In the genomic region with DNA sequence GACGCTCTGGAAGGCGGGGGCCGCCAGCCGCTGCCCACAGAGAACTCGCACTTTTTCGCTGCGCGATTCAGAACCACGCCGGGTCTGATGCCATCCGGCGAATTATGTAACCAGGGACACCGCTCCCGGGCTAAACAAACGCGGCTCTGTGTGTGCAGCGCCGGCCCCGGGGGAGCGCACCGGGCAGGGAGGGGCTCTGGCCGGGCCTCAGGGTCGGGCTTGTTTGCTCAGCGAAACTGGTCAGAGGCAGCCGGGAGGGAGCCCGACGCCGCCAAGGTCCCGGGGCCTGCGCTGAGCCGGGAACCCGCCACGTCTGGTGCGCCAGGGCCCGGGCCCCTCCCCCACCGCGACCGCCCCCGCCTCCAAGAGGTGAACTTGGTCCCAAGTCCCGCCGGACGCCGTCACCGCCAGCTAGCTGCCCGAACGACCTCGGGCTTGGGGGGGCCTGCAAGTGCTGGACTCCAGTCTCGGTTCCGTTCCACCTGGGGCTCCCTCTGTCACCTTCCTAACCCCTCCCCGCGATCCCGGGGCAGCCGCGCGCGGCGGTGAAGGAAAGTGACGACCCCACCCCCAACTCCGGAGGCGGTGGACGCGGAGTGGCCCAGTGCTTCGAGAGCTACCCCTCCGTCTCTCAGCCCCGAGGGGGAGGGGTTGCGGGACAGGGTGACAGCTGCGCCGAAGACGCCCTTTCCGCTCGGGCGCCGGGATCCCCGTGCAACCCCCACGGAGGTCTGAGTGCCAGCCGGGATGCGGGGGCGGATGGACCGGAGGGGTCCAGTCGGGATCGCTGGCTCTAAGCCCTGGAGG, we compare ENCODE assay signal across 1 cellular context.
TF ChIP-seq lines count a peak whose summit lies in the region.

No MANE protein-coding gene starts in this region.

TF ChIP-seq in HepG2, 621 proteins besides CTCF, POLR2A, EP300 and RAD21 (continued from another document and continues in another):
- TF ChIP-seq ZNF318 (CRISPR knock-in tag; IDR thresholded peaks at IDR 0.05) (no peak), RORA (CRISPR knock-in tag; IDR thresholded peaks at IDR 0.05) (no peak), NFKBIZ (CRISPR knock-in tag; IDR thresholded peaks at IDR 0.05) (no peak), ZBTB1 (CRISPR knock-in tag; IDR thresholded peaks at IDR 0.05; ENCODE audit: borderline replicate concordance) (no peak), TARDBP (CRISPR knock-in tag; IDR thresholded peaks at IDR 0.05) (peak; percentile 73), ZMYM4 (CRISPR knock-in tag; IDR thresholded peaks at IDR 0.05) (peak; percentile 71), ZNF773 (CRISPR knock-in tag; IDR thresholded peaks at IDR 0.05; ENCODE audit: borderline replicate concordance) (0 out of 2 replicates have a peak, but pooled peaks have one; percentile 24), STAG1 (CRISPR knock-in tag; IDR thresholded peaks at IDR 0.05) (no peak), ZNF577 (CRISPR knock-in tag; IDR thresholded peaks at IDR 0.05; ENCODE audit: borderline replicate concordance, low read depth) (no peak), CREB1 (IDR thresholded peaks at IDR 0.05) (0 out of 2 replicates have a peak, but pooled peaks have one; percentile 10), CREB1 (CRISPR knock-in tag; IDR thresholded peaks at IDR 0.05) (no peak), GLMP (CRISPR knock-in tag; IDR thresholded peaks at IDR 0.05; ENCODE audit: borderline replicate concordance) (no peak), TBX3 (IDR thresholded peaks at IDR 0.05; ENCODE audit: borderline replicate concordance) (peak; percentile 28; the same call in 1 of the 2 replicates), FOXK1 (CRISPR knock-in tag; IDR thresholded peaks at IDR 0.05; ENCODE audit: borderline replicate concordance, low read depth) (peak; percentile 82), SP5 (CRISPR knock-in tag; IDR thresholded peaks at IDR 0.05; ENCODE audit: borderline replicate concordance, low read depth) (peak; percentile 87), JDP2 (CRISPR knock-in tag; IDR thresholded peaks at IDR 0.05; ENCODE audit: borderline replicate concordance) (no peak), ZBTB7B (CRISPR knock-in tag; IDR thresholded peaks at IDR 0.05) (peak; percentile 87), NFRKB (IDR thresholded peaks at IDR 0.05) (no peak), RFX3 (CRISPR knock-in tag; IDR thresholded peaks at IDR 0.05) (no peak), ATF1 (CRISPR knock-in tag; IDR thresholded peaks at IDR 0.05) (no peak), SRF (IDR thresholded peaks at IDR 0.05; ENCODE audit: low read depth, low read length) (no peak), AGO1 (IDR thresholded peaks at IDR 0.05; ENCODE audit: low read depth, low read length, poor library complexity, severe bottlenecking) (no peak), ZNF136 (CRISPR knock-in tag; IDR thresholded peaks at IDR 0.05; ENCODE audit: low read depth) (no peak), HOXA7 (CRISPR knock-in tag; IDR thresholded peaks at IDR 0.05) (no peak), MAF1 (CRISPR knock-in tag; IDR thresholded peaks at IDR 0.05; ENCODE audit: borderline replicate concordance) (peak; percentile 25; the same call in 1 of the 2 replicates), IKZF4 (CRISPR knock-in tag; IDR thresholded peaks at IDR 0.05; ENCODE audit: borderline replicate concordance, low read depth, not compliant biosample characterization) (no peak), SMAD3 (CRISPR knock-in tag; IDR thresholded peaks at IDR 0.05) (0 out of 2 replicates have a peak, but pooled peaks have one; percentile 50), ZNF691 (CRISPR knock-in tag; IDR thresholded peaks at IDR 0.05; ENCODE audit: borderline replicate concordance, low read depth) (no peak), TSC22D2 (CRISPR knock-in tag; IDR thresholded peaks at IDR 0.05; ENCODE audit: borderline replicate concordance) (no peak), REL (CRISPR knock-in tag; conservative IDR thresholded peaks at IDR 0.05) (0 out of 2 replicates have a peak, but pooled peaks have one; percentile 77), ZNF782 (CRISPR knock-in tag; IDR thresholded peaks at IDR 0.05; ENCODE audit: borderline replicate concordance) (no peak), ZSCAN20 (CRISPR knock-in tag; IDR thresholded peaks at IDR 0.05; ENCODE audit: borderline replicate concordance) (0 out of 2 replicates have a peak, but pooled peaks have one; percentile 47)
- TF ChIP-seq, protein P1, sequence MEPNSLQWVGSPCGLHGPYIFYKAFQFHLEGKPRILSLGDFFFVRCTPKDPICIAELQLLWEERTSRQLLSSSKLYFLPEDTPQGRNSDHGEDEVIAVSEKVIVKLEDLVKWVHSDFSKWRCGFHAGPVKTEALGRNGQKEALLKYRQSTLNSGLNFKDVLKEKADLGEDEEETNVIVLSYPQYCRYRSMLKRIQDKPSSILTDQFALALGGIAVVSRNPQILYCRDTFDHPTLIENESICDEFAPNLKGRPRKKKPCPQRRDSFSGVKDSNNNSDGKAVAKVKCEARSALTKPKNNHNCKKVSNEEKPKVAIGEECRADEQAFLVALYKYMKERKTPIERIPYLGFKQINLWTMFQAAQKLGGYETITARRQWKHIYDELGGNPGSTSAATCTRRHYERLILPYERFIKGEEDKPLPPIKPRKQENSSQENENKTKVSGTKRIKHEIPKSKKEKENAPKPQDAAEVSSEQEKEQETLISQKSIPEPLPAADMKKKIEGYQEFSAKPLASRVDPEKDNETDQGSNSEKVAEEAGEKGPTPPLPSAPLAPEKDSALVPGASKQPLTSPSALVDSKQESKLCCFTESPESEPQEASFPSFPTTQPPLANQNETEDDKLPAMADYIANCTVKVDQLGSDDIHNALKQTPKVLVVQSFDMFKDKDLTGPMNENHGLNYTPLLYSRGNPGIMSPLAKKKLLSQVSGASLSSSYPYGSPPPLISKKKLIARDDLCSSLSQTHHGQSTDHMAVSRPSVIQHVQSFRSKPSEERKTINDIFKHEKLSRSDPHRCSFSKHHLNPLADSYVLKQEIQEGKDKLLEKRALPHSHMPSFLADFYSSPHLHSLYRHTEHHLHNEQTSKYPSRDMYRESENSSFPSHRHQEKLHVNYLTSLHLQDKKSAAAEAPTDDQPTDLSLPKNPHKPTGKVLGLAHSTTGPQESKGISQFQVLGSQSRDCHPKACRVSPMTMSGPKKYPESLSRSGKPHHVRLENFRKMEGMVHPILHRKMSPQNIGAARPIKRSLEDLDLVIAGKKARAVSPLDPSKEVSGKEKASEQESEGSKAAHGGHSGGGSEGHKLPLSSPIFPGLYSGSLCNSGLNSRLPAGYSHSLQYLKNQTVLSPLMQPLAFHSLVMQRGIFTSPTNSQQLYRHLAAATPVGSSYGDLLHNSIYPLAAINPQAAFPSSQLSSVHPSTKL (CRISPR knock-in tag; IDR thresholded peaks at IDR 0.05) = peak; percentile 83
- TF ChIP-seq, protein P2, sequence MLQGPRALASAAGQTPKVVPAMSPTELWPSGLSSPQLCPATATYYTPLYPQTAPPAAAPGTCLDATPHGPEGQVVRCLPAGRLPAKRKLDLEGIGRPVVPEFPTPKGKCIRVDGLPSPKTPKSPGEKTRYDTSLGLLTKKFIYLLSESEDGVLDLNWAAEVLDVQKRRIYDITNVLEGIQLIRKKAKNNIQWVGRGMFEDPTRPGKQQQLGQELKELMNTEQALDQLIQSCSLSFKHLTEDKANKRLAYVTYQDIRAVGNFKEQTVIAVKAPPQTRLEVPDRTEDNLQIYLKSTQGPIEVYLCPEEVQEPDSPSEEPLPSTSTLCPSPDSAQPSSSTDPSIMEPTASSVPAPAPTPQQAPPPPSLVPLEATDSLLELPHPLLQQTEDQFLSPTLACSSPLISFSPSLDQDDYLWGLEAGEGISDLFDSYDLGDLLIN (CRISPR knock-in tag; IDR thresholded peaks at IDR 0.05; ENCODE audit: borderline replicate concordance) = 0 out of 2 replicates have a peak, but pooled peaks have one; percentile 49
- TF ChIP-seq, protein P3, sequence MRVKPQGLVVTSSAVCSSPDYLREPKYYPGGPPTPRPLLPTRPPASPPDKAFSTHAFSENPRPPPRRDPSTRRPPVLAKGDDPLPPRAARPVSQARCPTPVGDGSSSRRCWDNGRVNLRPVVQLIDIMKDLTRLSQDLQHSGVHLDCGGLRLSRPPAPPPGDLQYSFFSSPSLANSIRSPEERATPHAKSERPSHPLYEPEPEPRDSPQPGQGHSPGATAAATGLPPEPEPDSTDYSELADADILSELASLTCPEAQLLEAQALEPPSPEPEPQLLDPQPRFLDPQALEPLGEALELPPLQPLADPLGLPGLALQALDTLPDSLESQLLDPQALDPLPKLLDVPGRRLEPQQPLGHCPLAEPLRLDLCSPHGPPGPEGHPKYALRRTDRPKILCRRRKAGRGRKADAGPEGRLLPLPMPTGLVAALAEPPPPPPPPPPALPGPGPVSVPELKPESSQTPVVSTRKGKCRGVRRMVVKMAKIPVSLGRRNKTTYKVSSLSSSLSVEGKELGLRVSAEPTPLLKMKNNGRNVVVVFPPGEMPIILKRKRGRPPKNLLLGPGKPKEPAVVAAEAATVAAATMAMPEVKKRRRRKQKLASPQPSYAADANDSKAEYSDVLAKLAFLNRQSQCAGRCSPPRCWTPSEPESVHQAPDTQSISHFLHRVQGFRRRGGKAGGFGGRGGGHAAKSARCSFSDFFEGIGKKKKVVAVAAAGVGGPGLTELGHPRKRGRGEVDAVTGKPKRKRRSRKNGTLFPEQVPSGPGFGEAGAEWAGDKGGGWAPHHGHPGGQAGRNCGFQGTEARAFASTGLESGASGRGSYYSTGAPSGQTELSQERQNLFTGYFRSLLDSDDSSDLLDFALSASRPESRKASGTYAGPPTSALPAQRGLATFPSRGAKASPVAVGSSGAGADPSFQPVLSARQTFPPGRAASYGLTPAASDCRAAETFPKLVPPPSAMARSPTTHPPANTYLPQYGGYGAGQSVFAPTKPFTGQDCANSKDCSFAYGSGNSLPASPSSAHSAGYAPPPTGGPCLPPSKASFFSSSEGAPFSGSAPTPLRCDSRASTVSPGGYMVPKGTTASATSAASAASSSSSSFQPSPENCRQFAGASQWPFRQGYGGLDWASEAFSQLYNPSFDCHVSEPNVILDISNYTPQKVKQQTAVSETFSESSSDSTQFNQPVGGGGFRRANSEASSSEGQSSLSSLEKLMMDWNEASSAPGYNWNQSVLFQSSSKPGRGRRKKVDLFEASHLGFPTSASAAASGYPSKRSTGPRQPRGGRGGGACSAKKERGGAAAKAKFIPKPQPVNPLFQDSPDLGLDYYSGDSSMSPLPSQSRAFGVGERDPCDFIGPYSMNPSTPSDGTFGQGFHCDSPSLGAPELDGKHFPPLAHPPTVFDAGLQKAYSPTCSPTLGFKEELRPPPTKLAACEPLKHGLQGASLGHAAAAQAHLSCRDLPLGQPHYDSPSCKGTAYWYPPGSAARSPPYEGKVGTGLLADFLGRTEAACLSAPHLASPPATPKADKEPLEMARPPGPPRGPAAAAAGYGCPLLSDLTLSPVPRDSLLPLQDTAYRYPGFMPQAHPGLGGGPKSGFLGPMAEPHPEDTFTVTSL (CRISPR knock-in tag; IDR thresholded peaks at IDR 0.05; ENCODE audit: borderline replicate concordance) = peak; percentile 71; the same call in 1 of the 2 replicates
